In genomic region chr2:219057709-219058540, GRCh38 we compare ENCODE assay signal across 9 cellular contexts. TPM values are rescaled to one million over a fixed set of nuclear protein-coding genes. Genes with fewer than 3 reads are reported as not detected.
A peak's percentile ranks its signal among the peaks of the same experiment; 100 is the strongest.
DNase-seq lines count a peak whose midpoint lies in the region; ATAC-seq, FAIRE-seq and TF ChIP-seq lines count a peak whose summit lies in the region.
"Had no signal": no experiment of that assay in that cellular context is flagged by ENCODE, and none has a peak within 500 bp of the region (broad histone marks: within the 10 kb centered on the region; RNA-seq: fewer than 3 reads in every experiment).

No MANE protein-coding gene starts in this region.

- no peak for TF ChIP-seq POLR2A in Peyer's patch (IDR thresholded peaks at IDR 0.05)

- H3K4me3 ChIP-seq in CD8-positive, alpha-beta memory T cell (ENCODE audit: low read length), result no peak overlapping the region
- H3K4me3 ChIP-seq in HUES6 (ENCODE audit: low read depth, low read length), result peak overlapping the region; percentile 50
- peak overlapping the region; percentile 15 to 76 (median 54) for H3K4me3 ChIP-seq in Peyer's patch

- H3K4me3 Mint-ChIP-seq in CD8-positive, alpha-beta memory T cell, result peak overlapping the region; percentile 11 to 84 (median 65)
- H3K4me3 Mint-ChIP-seq in activated T-helper 2 cell treated with anti-CD3 and anti-CD28 coated beads, Interferon-gamma antibody, Interleukin-2, Interleukin-4, amounts not matched to agents 10 μg/mL and 5 μg/mL and 100 μg/mL, durations not matched to agents 14 hours and 24 hours and 36 hours (ENCODE audit: low read depth), result no peak overlapping the region

- peaks cover 56 to 67% of the 10 kb centered on the region in 2 donors for H3K27me3 Mint-ChIP-seq in CD8-positive, alpha-beta memory T cell
- H3K27me3 Mint-ChIP-seq in activated T-helper 2 cell treated with anti-CD3 and anti-CD28 coated beads, Interferon-gamma antibody, Interleukin-2, Interleukin-4, amounts not matched to agents 10 μg/mL and 5 μg/mL and 100 μg/mL, durations not matched to agents 14 hours and 24 hours and 36 hours (ENCODE audit: low read depth), result peaks cover 50% of the 10 kb centered on the region

- peak; percentile 55 to 98 (median 94) for TF ChIP-seq CTCF in Peyer's patch (IDR thresholded peaks at IDR 0.05)

- no peak overlapping the region for H3K9ac ChIP-seq in HUES6 (ENCODE audit: low read length)

- CTCF ChIA-PET in CD8-positive, alpha-beta memory T cell (lab: Charles Lee), result interaction anchor here (0.7 to 5.5 kb wide), 37 partner anchors 10 to 383 kb away, joined by 3 to 70 read pairs (median 5); partner anchors contain the start of genes CFAP65, DNAJB2 and NHEJ1

- H3K36me3 ChIP-seq in CD8-positive, alpha-beta memory T cell (ENCODE audit: insufficient read depth, low read length), result no peaks in the 10 kb centered on the region
- H3K36me3 ChIP-seq in HUES6 (ENCODE audit: control insufficient read depth, insufficient read depth, low read length) (no peaks in the 10 kb centered on the region), Peyer's patch (peaks cover 0 to 40% (median 0%) of the 10 kb centered on the region in 3 donors)

- H3K27me3 ChIP-seq in CD8-positive, alpha-beta memory T cell (ENCODE audit: insufficient read depth, low read length, poor library complexity, severe bottlenecking), result peaks cover 40% of the 10 kb centered on the region
- H3K27me3 ChIP-seq in HUES6 (ENCODE audit: control insufficient read depth, insufficient read depth, low read length) (peaks cover 99% of the 10 kb centered on the region), Peyer's patch (peaks cover 0 to 21% of the 10 kb centered on the region in 2 donors)

- intact Hi-C loops in activated T-helper 2 cell treated with anti-CD3 and anti-CD28 coated beads, Interferon-gamma antibody, Interleukin-2, Interleukin-4, amounts not matched to agents 10 μg/mL and 5 μg/mL and 100 μg/mL, durations not matched to agents 14 hours and 24 hours and 36 hours (cut with micrococcal nuclease), result loop anchor here (1.0 to 5.0 kb wide), 5 partner anchors 61 to 239 kb away; no protein-coding TSS in a partner anchor

- no peaks in the 10 kb centered on the region for H3K9me3 Mint-ChIP-seq in CD8-positive, alpha-beta memory T cell
- no peaks in the 10 kb centered on the region for H3K9me3 Mint-ChIP-seq in activated T-helper 2 cell treated with anti-CD3 and anti-CD28 coated beads, Interferon-gamma antibody, Interleukin-2, Interleukin-4, amounts not matched to agents 10 μg/mL and 5 μg/mL and 100 μg/mL, durations not matched to agents 14 hours and 24 hours and 36 hours

- peak; percentile 88 for ATAC-seq in GM21381 (IDR thresholded peaks at IDR 0.05; ENCODE audit: unreplicated experiment)

- peaks cover 0 to 2% (median 0%) of the 10 kb centered on the region in 3 donors for H3K36me3 Mint-ChIP-seq in CD8-positive, alpha-beta memory T cell
- no peaks in the 10 kb centered on the region for H3K36me3 Mint-ChIP-seq in activated T-helper 2 cell treated with anti-CD3 and anti-CD28 coated beads, Interferon-gamma antibody, Interleukin-2, Interleukin-4, amounts not matched to agents 10 μg/mL and 5 μg/mL and 100 μg/mL, durations not matched to agents 14 hours and 24 hours and 36 hours (ENCODE audit: low read depth)

- no peaks in the 10 kb centered on the region for H3K9me3 ChIP-seq in CD8-positive, alpha-beta memory T cell (ENCODE audit: low read length)
- no peaks in the 10 kb centered on the region for H3K9me3 ChIP-seq in HUES6 (ENCODE audit: control insufficient read depth, insufficient read depth, low read depth, low read length)
- H3K9me3 ChIP-seq in Peyer's patch, result peaks cover 0 to 5% (median 0%) of the 10 kb centered on the region in 4 donors

- H3K4me1 ChIP-seq in CD8-positive, alpha-beta memory T cell (ENCODE audit: insufficient read depth, low read length), result peaks cover 21% of the 10 kb centered on the region
- peaks cover 26% of the 10 kb centered on the region for H3K4me1 ChIP-seq in HUES6 (ENCODE audit: control insufficient read depth, insufficient read depth, low read length)
- H3K4me1 ChIP-seq in Peyer's patch, result peaks cover 0 to 42% (median 14%) of the 10 kb centered on the region in 4 donors

- peak overlapping the region in 3 of 8 donors; percentile 47 to 70 (median 55) for H3K27ac Mint-ChIP-seq in CD8-positive, alpha-beta memory T cell
- H3K27ac Mint-ChIP-seq in activated T-helper 2 cell treated with anti-CD3 and anti-CD28 coated beads, Interferon-gamma antibody, Interleukin-2, Interleukin-4, amounts not matched to agents 10 μg/mL and 5 μg/mL and 100 μg/mL, durations not matched to agents 14 hours and 24 hours and 36 hours, result no peak overlapping the region

- DNase-seq in CD8-positive, alpha-beta memory T cell, result peak; percentile 66 to 81 (median 68)
- DNase-seq in Peyer's patch (peak; percentile 61 to 90 (median 89)), frontal cortex (ENCODE audit: low spot score in 2 of 2) (peak; percentile 86 to 90), non-pigmented ciliary epithelial cell (ENCODE audit: low read depth) (peak; percentile 5), superior temporal gyrus (ENCODE audit: extremely low spot score) (peak; percentile 75)
- DNase-seq in activated T-helper 2 cell treated with anti-CD3 and anti-CD28 coated beads, Interferon-gamma antibody, Interleukin-2, Interleukin-4, amounts not matched to agents 10 μg/mL and 5 μg/mL and 100 μg/mL, durations not matched to agents 14 hours and 24 hours and 36 hours (ENCODE audit: low spot score), result peak; percentile 65

- no peak for FAIRE-seq in frontal cortex (lab: Jason Lieb, UNC)

- POLR2A ChIA-PET in CD8-positive, alpha-beta memory T cell (lab: Charles Lee), result interaction anchor here (0.8 kb wide), 1 partner anchor 99 kb away, joined by 3 read pairs; no protein-coding TSS in a partner anchor

- no peak overlapping the region for H3K27ac ChIP-seq in CD8-positive, alpha-beta memory T cell (ENCODE audit: low read depth, low read length)
- no peak overlapping the region for H3K27ac ChIP-seq in HUES6 (ENCODE audit: low read depth, low read length)
- H3K27ac ChIP-seq in Peyer's patch, result peak overlapping the region in 1 of 4 donors; percentile 91

- H3K4me1 Mint-ChIP-seq in CD8-positive, alpha-beta memory T cell, result peaks cover 12 to 30% (median 23%) of the 10 kb centered on the region in 3 donors
- peaks cover 4% of the 10 kb centered on the region for H3K4me1 Mint-ChIP-seq in activated T-helper 2 cell treated with anti-CD3 and anti-CD28 coated beads, Interferon-gamma antibody, Interleukin-2, Interleukin-4, amounts not matched to agents 10 μg/mL and 5 μg/mL and 100 μg/mL, durations not matched to agents 14 hours and 24 hours and 36 hours (ENCODE audit: low read depth)

RNA-seq across cellular contexts. Expression of gene IHH, which starts 2.8 kb away (rescaled TPM):
- not detected for total RNA-seq in CD8-positive, alpha-beta memory T cell
- polyA plus RNA-seq in CD8-positive, alpha-beta memory T cell, result not detected
- total RNA-seq in Peyer's patch (100 to 1,000 TPM in 1 of 4 donors, 10 to 100 TPM in 3; 14.0 to 124 (median 71.1) TPM), frontal cortex (0.41 TPM)
- 0.09 TPM in 1 of 2 replicates, not detected in the other for total RNA-seq in activated T-helper 2 cell treated with anti-CD3 and anti-CD28 coated beads, Interferon-gamma antibody, Interleukin-2, Interleukin-4, amounts not matched to agents 10 μg/mL and 5 μg/mL and 100 μg/mL, durations not matched to agents 14 hours and 24 hours and 36 hours
- total RNA-seq: activated CD8-positive, alpha-beta memory T cell treated with anti-CD3 and anti-CD28 coated beads for 36 hours had no signal

RNA-seq across cellular contexts. Expression of gene CFAP65, which starts 16.6 kb away (rescaled TPM):
- not detected for total RNA-seq in CD8-positive, alpha-beta memory T cell
- not detected for polyA plus RNA-seq in CD8-positive, alpha-beta memory T cell
- total RNA-seq in Peyer's patch (1 to 10 TPM in 2 of 4 donors, not detected in 2; 1.5 to 3.6 TPM), frontal cortex (0.82 TPM)
- total RNA-seq in activated T-helper 2 cell treated with anti-CD3 and anti-CD28 coated beads, Interferon-gamma antibody, Interleukin-2, Interleukin-4, amounts not matched to agents 10 μg/mL and 5 μg/mL and 100 μg/mL, durations not matched to agents 14 hours and 24 hours and 36 hours, result not detected in 2 replicates
- total RNA-seq: activated CD8-positive, alpha-beta memory T cell treated with anti-CD3 and anti-CD28 coated beads for 36 hours had no signal

Comparison
In these comparisons a context has a peak if more than half of its experiments do, and no peak if none do; other contexts are left out.
1. DNase-seq: peak in every context shown above with its lines; median percentile 89 in Peyer's patch; 88 in frontal cortex; 75 in superior temporal gyrus; 68 in CD8-positive, alpha-beta memory T cell; 65 in activated T-helper 2 cell treated with anti-CD3 and anti-CD28 coated beads, Interferon-gamma antibody, Interleukin-2, Interleukin-4, amounts not matched to agents 10 μg/mL and 5 μg/mL and 100 μg/mL, durations not matched to agents 14 hours and 24 hours and 36 hours; 5 in non-pigmented ciliary epithelial cell.
2. RNA of gene IHH, which starts 2.8 kb away (total RNA-seq): 14.0 to 124 TPM in Peyer's patch; 0.41 TPM in frontal cortex (single experiment), 0.09 TPM in activated T-helper 2 cell treated with anti-CD3 and anti-CD28 coated beads, Interferon-gamma antibody, Interleukin-2, Interleukin-4, amounts not matched to agents 10 μg/mL and 5 μg/mL and 100 μg/mL, durations not matched to agents 14 hours and 24 hours and 36 hours and not detected in CD8-positive, alpha-beta memory T cell; every median in the first group is over 10 times any median in the second.